ENCODE assay signal across 20 cellular contexts in genomic region chr6:169316651-169317050, GRCh38.
DNase-seq lines count a peak whose midpoint lies in the region; ATAC-seq and TF ChIP-seq lines count a peak whose summit lies in the region.
"Had no signal": no experiment of that assay in that cellular context is flagged by ENCODE, and none has a peak within 500 bp of the region (broad histone marks: within the 10 kb centered on the region; RNA-seq: fewer than 3 reads in every experiment).

No MANE protein-coding gene starts in this region.

- peak; percentile 35 for DNase-seq in GM03348 (ENCODE audit: low spot score)
- DNase-seq in PC-3, result peak; percentile 7
- peak; percentile 34 for DNase-seq in fibroblast of gingiva (ENCODE audit: low read depth)
- no peak for DNase-seq in activated CD8-positive, alpha-beta T cell treated with anti-CD3 and anti-CD28 coated beads, Interleukin-2, amount 10 ng/mL, durations not matched to agents 7 days and 5 days
- DNase-seq in effector CD4-positive, alpha-beta T cell, result no peak
- no peak for DNase-seq in NCI-H345 (lab: John Stamatoyannopoulos, UW)
- no peak for DNase-seq in posterior vena cava (ENCODE audit: low spot score)
- DNase-seq: Calu3, DMS79 treated with DMSO at 0.1 percent for 48 hours, H7, KBM-7, NCI-H1048, NCI-H1417, NCI-H1694, NCI-H2029 treated with DMSO at 0.1 percent for 48 hours, NCI-H510A, NCI-H69, SIG-M5 had no signal

- no peaks in the 10 kb centered on the region for H3F3A ChIP-seq in PC-3 (ENCODE audit: low read length, unreplicated experiment)

- H3K27me3 ChIP-seq in PC-3 (ENCODE audit: low read length), result no peaks in the 10 kb centered on the region

- H3K9me3 ChIP-seq in PC-3 (ENCODE audit: low read length), result no peaks in the 10 kb centered on the region

- no peak for TF ChIP-seq CTCF in PC-3 (conservative IDR thresholded peaks at IDR 0.05; ENCODE audit: low read depth, low read length)

- H3K4me3 Mint-ChIP-seq in activated CD8-positive, alpha-beta T cell treated with anti-CD3 and anti-CD28 coated beads, Interleukin-2, amount 10 ng/mL, durations not matched to agents 7 days and 5 days, result no peak overlapping the region

- ATAC-seq in PC-3, result no peak
- no peak for ATAC-seq in activated CD8-positive, alpha-beta T cell treated with anti-CD3 and anti-CD28 coated beads, Interleukin-2, amount 10 ng/mL, durations not matched to agents 7 days and 5 days
- ATAC-seq: Panc1 had no signal

- BruUV-seq in PC-3 (replicated peaks; lab: Mats Ljungman, UMichigan), result no TSS peak

- no peaks in the 10 kb centered on the region for H3K27me3 Mint-ChIP-seq in activated CD8-positive, alpha-beta T cell treated with anti-CD3 and anti-CD28 coated beads, Interleukin-2, amount 10 ng/mL, durations not matched to agents 7 days and 5 days (ENCODE audit: low read depth)

- CTCF ChIA-PET in PC-3 (lab: Charles Lee), result no interaction called here
- CTCF ChIA-PET in activated CD8-positive, alpha-beta T cell treated with anti-CD3 and anti-CD28 coated beads, Interleukin-2, amount 10 ng/mL, durations not matched to agents 7 days and 5 days (lab: Charles Lee), result no interaction called here

- no peak overlapping the region for H3K9ac ChIP-seq in PC-3 (ENCODE audit: low read length)

- no peak overlapping the region for H3K27ac Mint-ChIP-seq in activated CD8-positive, alpha-beta T cell treated with anti-CD3 and anti-CD28 coated beads, Interleukin-2, amount 10 ng/mL, durations not matched to agents 7 days and 5 days

- H3K9me2 ChIP-seq in PC-3 (replicated peaks; ENCODE audit: low read length), result no peaks in the 10 kb centered on the region

- POLR2A ChIA-PET in PC-3 (lab: Charles Lee; ENCODE audit: unreplicated experiment), result no interaction called here
- POLR2A ChIA-PET in activated CD8-positive, alpha-beta T cell treated with anti-CD3 and anti-CD28 coated beads, Interleukin-2, amount 10 ng/mL, durations not matched to agents 7 days and 5 days (lab: Charles Lee), result no interaction called here

- intact Hi-C loops in PC-3 (cut with micrococcal nuclease) (no loop called here), posterior vena cava (cut with DNase I) (no loop called here)

- no peaks in the 10 kb centered on the region for H3K4me1 Mint-ChIP-seq in activated CD8-positive, alpha-beta T cell treated with anti-CD3 and anti-CD28 coated beads, Interleukin-2, amount 10 ng/mL, durations not matched to agents 7 days and 5 days (ENCODE audit: low read depth)

- H3K4me2 ChIP-seq in PC-3 (ENCODE audit: low read length), result no peak overlapping the region

- no peaks in the 10 kb centered on the region for H3K9me3 Mint-ChIP-seq in activated CD8-positive, alpha-beta T cell treated with anti-CD3 and anti-CD28 coated beads, Interleukin-2, amount 10 ng/mL, durations not matched to agents 7 days and 5 days (ENCODE audit: insufficient read depth)

- H3K4me1 ChIP-seq in PC-3 (ENCODE audit: insufficient read depth, low read length), result no peaks in the 10 kb centered on the region

- H3K36me3 ChIP-seq in PC-3 (ENCODE audit: low read depth, low read length), result no peaks in the 10 kb centered on the region

- no peak overlapping the region for H3K27ac ChIP-seq in PC-3 (ENCODE audit: low read length)
- H3K27ac ChIP-seq: SK-N-MC had no signal

- no peak overlapping the region for H3K4me3 ChIP-seq in PC-3 (ENCODE audit: low read length)
- H3K4me3 ChIP-seq: SK-N-MC had no signal

- no peak overlapping the region for H2AFZ ChIP-seq in PC-3 (ENCODE audit: low read length)

- H3K36me3 Mint-ChIP-seq in activated CD8-positive, alpha-beta T cell treated with anti-CD3 and anti-CD28 coated beads, Interleukin-2, amount 10 ng/mL, durations not matched to agents 7 days and 5 days (ENCODE audit: low read depth), result no peaks in the 10 kb centered on the region

- no peaks in the 10 kb centered on the region for H3K79me2 ChIP-seq in PC-3 (ENCODE audit: low read length)

- H4K20me1 ChIP-seq in PC-3 (ENCODE audit: low read length), result no peaks in the 10 kb centered on the region

Comparison
In these comparisons a context has a peak if more than half of its experiments do, and no peak if none do; other contexts are left out.
1. DNase-seq: peak in GM03348 (single experiment), PC-3 (single experiment) and fibroblast of gingiva (single experiment); none in activated CD8-positive, alpha-beta T cell treated with anti-CD3 and anti-CD28 coated beads, Interleukin-2, amount 10 ng/mL, durations not matched to agents 7 days and 5 days (single experiment), effector CD4-positive, alpha-beta T cell (single experiment), NCI-H345 (single experiment) and posterior vena cava (single experiment).